ENCODE assay signal across 2 cellular contexts in the genomic region with DNA sequence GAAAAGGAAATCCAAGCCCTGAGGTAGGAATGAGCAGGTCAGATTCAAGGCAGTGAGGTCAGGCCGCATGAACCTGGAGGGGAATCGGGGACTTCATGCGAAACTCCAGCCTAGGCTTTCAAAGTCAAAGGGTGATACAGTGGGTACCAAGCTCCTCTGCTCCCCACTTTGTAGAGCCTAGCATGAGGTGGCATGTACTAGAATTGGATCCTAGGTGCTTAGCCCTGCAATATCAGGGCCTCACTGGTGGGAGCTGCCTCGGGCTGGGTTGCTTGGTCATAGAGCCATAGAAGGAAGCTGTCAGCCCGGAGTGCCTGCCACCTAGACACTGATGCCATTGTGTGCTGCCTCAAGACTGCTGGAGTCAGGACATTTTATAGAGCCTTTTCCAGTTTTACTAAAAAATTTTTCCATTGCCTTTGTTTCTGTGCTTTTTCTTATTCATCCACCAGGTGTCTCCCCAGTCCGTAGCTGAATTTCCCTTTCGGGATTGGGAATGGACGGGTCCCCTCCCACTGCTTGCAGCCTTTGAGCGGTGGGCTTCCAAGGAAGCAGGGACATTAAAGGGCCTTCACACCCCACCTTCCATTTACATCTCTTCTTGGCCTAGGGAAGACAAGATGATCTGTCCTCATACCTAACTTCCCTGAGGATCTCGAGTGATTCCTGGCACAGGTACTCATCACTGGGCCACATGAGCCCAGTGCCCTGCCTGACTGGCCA.
A peak's percentile ranks its signal among the peaks of the same experiment; 100 is the strongest.
TF ChIP-seq lines count a peak whose summit lies in the region.

No MANE protein-coding gene starts in this region.

TF ChIP-seq in IMR-90, 13 proteins besides CTCF, POLR2A, EP300 and RAD21:
- TF ChIP-seq SMC3 (IDR thresholded peaks at IDR 0.05; ENCODE audit: low read depth, low read length) (peak; percentile 89), NFE2L2 (IDR thresholded peaks at IDR 0.05; ENCODE audit: low read depth, low read length) (no peak)

TF ChIP-seq in neural cell, 6 proteins besides CTCF, POLR2A, EP300 and RAD21:
- TF ChIP-seq SMC3 (conservative IDR thresholded peaks at IDR 0.05; ENCODE audit: poor library complexity) (peak; percentile 84), POLR2AphosphoS5 (IDR thresholded peaks at IDR 0.05) (no peak), MXI1 (conservative IDR thresholded peaks at IDR 0.05; ENCODE audit: poor library complexity, severe bottlenecking) (no peak)
